Comparison of ENCODE assay signal across 10 cellular contexts in genomic region chr16:19186403-19186802, GRCh38. TPM values are rescaled to one million over a fixed set of nuclear protein-coding genes. Genes with fewer than 3 reads are reported as not detected.
DNase-seq lines count a peak whose midpoint lies in the region; ATAC-seq and TF ChIP-seq lines count a peak whose summit lies in the region.
"Had no signal": no experiment of that assay in that cellular context is flagged by ENCODE, and none has a peak within 500 bp of the region (broad histone marks: within the 10 kb centered on the region; RNA-seq: fewer than 3 reads in every experiment).

No MANE protein-coding gene starts in this region.

- POLR2A ChIA-PET in HEK293 (lab: Yijun Ruan, JAX) = no interaction called here
- POLR2A ChIA-PET in WTC11 (lab: Charles Lee) = no interaction called here

- peaks cover 4% of the 10 kb centered on the region for H3K9me3 Mint-ChIP-seq in WTC11

- no peak overlapping the region for H3K4me3 Mint-ChIP-seq in WTC11
- H3K4me3 Mint-ChIP-seq: CD8-positive, alpha-beta memory T cell had no signal

- H3K36me3 ChIP-seq in HEK293 (ENCODE audit: control insufficient read depth in 2 of 2, insufficient read depth in 1 of 2, low read length in 2 of 2) (no peaks in the 10 kb centered on the region), smooth muscle cell (ENCODE audit: low read depth) (no peaks in the 10 kb centered on the region)

- no peak overlapping the region for H3K27ac Mint-ChIP-seq in WTC11
- H3K27ac Mint-ChIP-seq: CD8-positive, alpha-beta memory T cell had no signal

- H3K36me3 Mint-ChIP-seq in WTC11 = peaks cover 8% of the 10 kb centered on the region; the same call in 1 of the 2 replicates
- H3K36me3 Mint-ChIP-seq: CD8-positive, alpha-beta memory T cell had no signal

- peaks cover 19% of the 10 kb centered on the region for H3K4me1 Mint-ChIP-seq in WTC11
- H3K4me1 Mint-ChIP-seq: CD8-positive, alpha-beta memory T cell had no signal

- CTCF ChIA-PET in HEK293 (lab: Yijun Ruan, JAX) (interaction anchor here (1.0 to 1.4 kb wide), 2 partner anchors 9 to 20 kb away, joined by 4 to 5 read pairs; no protein-coding TSS in a partner anchor), WTC11 (lab: Charles Lee) (no interaction called here)

- TF ChIP-seq CTCF in HEK293 (tag by site-specific recombination; IDR thresholded peaks at IDR 0.05) = no peak
- TF ChIP-seq CTCF in smooth muscle cell (IDR thresholded peaks at IDR 0.05; ENCODE audit: borderline replicate concordance, insufficient read depth, poor library complexity, severe bottlenecking) = no peak
- TF ChIP-seq CTCF in WTC11 (IDR thresholded peaks at IDR 0.05) = no peak

- H4K20me1 ChIP-seq in smooth muscle cell (ENCODE audit: low read depth) = no peaks in the 10 kb centered on the region

- peak; percentile 65 for DNase-seq in NCI-H69 (lab: John Stamatoyannopoulos, UW)
- DNase-seq in islet precursor cell = peak; percentile 70
- no peak for DNase-seq in smooth muscle cell (lab: John Stamatoyannopoulos, UW; ENCODE audit: unreplicated experiment)
- no peak for DNase-seq in WTC11 (ENCODE audit: low spot score)
- no peak for DNase-seq in DMS79 treated with DMSO at 0.1 percent for 48 hours (lab: John Stamatoyannopoulos, UW)
- DNase-seq in C1 segment of cervical spinal cord (lab: John Stamatoyannopoulos, UW) = no peak
- DNase-seq: Caco-2; CD8-positive, alpha-beta memory T cell had no signal

- no peaks in the 10 kb centered on the region for H3K27me3 ChIP-seq in smooth muscle cell (ENCODE audit: low read depth)

- H2AFZ ChIP-seq in smooth muscle cell (ENCODE audit: low read depth) = no peak overlapping the region

- peaks cover 9% of the 10 kb centered on the region for H3F3A ChIP-seq in smooth muscle cell (ENCODE audit: low read depth)

- no peak overlapping the region for H3K9ac ChIP-seq in smooth muscle cell (ENCODE audit: low read depth)

- H3K79me2 ChIP-seq in smooth muscle cell (ENCODE audit: low read depth) = no peaks in the 10 kb centered on the region

- H3K9me3 ChIP-seq in HEK293 (ENCODE audit: control insufficient read depth, insufficient read depth, low read depth, low read length) (no peaks in the 10 kb centered on the region), smooth muscle cell (replicated peaks; ENCODE audit: low read depth) (no peaks in the 10 kb centered on the region)
- H3K9me3 ChIP-seq: Caco-2 had no signal

- ATAC-seq in WTC11 = no peak

- H3K27ac ChIP-seq in HEK293 (ENCODE audit: extremely low read depth, low read depth, low read length) (no peak overlapping the region), smooth muscle cell (ENCODE audit: low read depth) (peak overlapping the region; percentile 9)

- H3K4me2 ChIP-seq in smooth muscle cell = no peak overlapping the region

- no peaks in the 10 kb centered on the region for H3K4me1 ChIP-seq in HEK293 (ENCODE audit: control insufficient read depth, insufficient read depth, low read length)
- no peaks in the 10 kb centered on the region for H3K4me1 ChIP-seq in smooth muscle cell (ENCODE audit: low read depth)
- H3K4me1 ChIP-seq: Caco-2 had no signal

- WGBS in smooth muscle cell (ENCODE audit: low lambda C conversion rate) = 61% methylated on average over 6 of the region's 6 CpGs

- no peak overlapping the region for H3K4me3 ChIP-seq in HEK293 (ENCODE audit: low read depth, low read length)
- no peak overlapping the region for H3K4me3 ChIP-seq in smooth muscle cell

- no peaks in the 10 kb centered on the region for H3K27me3 Mint-ChIP-seq in WTC11 (ENCODE audit: low read depth)

TF ChIP-seq in HEK293, 187 proteins besides CTCF, POLR2A, EP300 and RAD21:
- TF ChIP-seq ZNF10 (tag by site-specific recombination; IDR thresholded peaks at IDR 0.05) = no peak
- no peak for TF ChIP-seq INSM2 (tag by site-specific recombination; IDR thresholded peaks at IDR 0.05)
- no peak for TF ChIP-seq HOXD13 (CRISPR knock-in tag; IDR thresholded peaks at IDR 0.05; ENCODE audit: borderline replicate concordance)
- TF ChIP-seq SP7 (tag by site-specific recombination; IDR thresholded peaks at IDR 0.05) = peak; percentile 82
- no peak for TF ChIP-seq PATZ1 (tag by site-specific recombination; IDR thresholded peaks at IDR 0.05)
- no peak for TF ChIP-seq ZNF768 (tag by site-specific recombination; IDR thresholded peaks at IDR 0.05)
- TF ChIP-seq ZNF596 (tag by site-specific recombination; IDR thresholded peaks at IDR 0.05) = no peak

TF ChIP-seq in WTC11, 78 proteins besides CTCF, POLR2A, EP300 and RAD21 (continues in another document):
- no peak for TF ChIP-seq GRHL2 (CRISPR knock-in tag; IDR thresholded peaks at IDR 0.05; ENCODE audit: insufficient replicate concordance, severe bottlenecking)
- no peak for TF ChIP-seq PRRX2 (CRISPR knock-in tag; IDR thresholded peaks at IDR 0.05)
- no peak for TF ChIP-seq JAZF1 (CRISPR knock-in tag; IDR thresholded peaks at IDR 0.05)
- no peak for TF ChIP-seq RELA (CRISPR knock-in tag; IDR thresholded peaks at IDR 0.05; ENCODE audit: borderline replicate concordance)
- no peak for TF ChIP-seq RORB (CRISPR knock-in tag; IDR thresholded peaks at IDR 0.05)
- no peak for TF ChIP-seq CREM (CRISPR knock-in tag; IDR thresholded peaks at IDR 0.05)
- TF ChIP-seq ZNF121 (CRISPR knock-in tag; IDR thresholded peaks at IDR 0.05) = no peak
- no peak for TF ChIP-seq NR2C2 (CRISPR knock-in tag; IDR thresholded peaks at IDR 0.05)
- no peak for TF ChIP-seq FOXP1 (CRISPR knock-in tag; IDR thresholded peaks at IDR 0.05; ENCODE audit: borderline replicate concordance)
- no peak for TF ChIP-seq ARID4B (CRISPR knock-in tag; IDR thresholded peaks at IDR 0.05; ENCODE audit: borderline replicate concordance)
- no peak for TF ChIP-seq ZNF532 (CRISPR knock-in tag; IDR thresholded peaks at IDR 0.05; ENCODE audit: borderline replicate concordance)

RNA-seq across cellular contexts. Expression of gene SYT17, which starts 18.4 kb away (rescaled TPM):
- total RNA-seq in smooth muscle cell = 2.0 and 2.2 TPM in 2 replicates
- 3.9 and 4.0 TPM in 2 replicates for polyA plus RNA-seq in smooth muscle cell
- 5.5 to 6.8 TPM (median 6.3 TPM) in 3 replicates for total RNA-seq in WTC11 (2021)
- total RNA-seq: CD8-positive, alpha-beta memory T cell had no signal
- polyA plus RNA-seq: BJ; CD8-positive, alpha-beta memory T cell had no signal

Comparison
In these comparisons a context has a peak if more than half of its experiments do, and no peak if none do; other contexts are left out.
1. DNase-seq: peak in NCI-H69 (single experiment) and islet precursor cell (single experiment); none in smooth muscle cell (single experiment), WTC11 (single experiment), DMS79 treated with DMSO at 0.1 percent for 48 hours (single experiment) and C1 segment of cervical spinal cord (0 of 14).